17 cellular contexts compared by ENCODE assay signal in genomic region chr7:95126053-95126709, GRCh38.
"Had no signal": no experiment of that assay in that cellular context is flagged by ENCODE, and none has a peak within 500 bp of the region (broad histone marks: within the 10 kb centered on the region; RNA-seq: fewer than 3 reads in every experiment).

No MANE protein-coding gene starts in this region.

- DNase-seq: activated B cell treated with CpG ODN at 0.5 μM for 24 hours; activated CD4-positive, alpha-beta T cell treated with anti-CD3 and anti-CD28 coated beads, Interleukin-2, amount 10 ng/mL, durations not matched to agents 24 days and 14 days; activated CD8-positive, alpha-beta memory T cell treated with anti-CD3 and anti-CD28 coated beads for 24 hours; activated naive CD4-positive, alpha-beta T cell treated with anti-CD3 and anti-CD28 coated beads for 36 hours; colonic mucosa; effector memory CD4-positive, alpha-beta T cell; immature natural killer cell; left colon; natural killer cell; nucleus accumbens; sigmoid colon; stimulated activated CD4-positive, alpha-beta T cell treated with anti-CD3 and anti-CD28 coated beads, Interleukin-2, amount 100 ng/mL, for 24 hours; stimulated activated naive B cell treated with anti-CD40 and anti-IgM and Interleukin-4, amounts not matched to agents 10 μg/mL and 1 μg/mL and 100 μg/mL, for 72 hours; substantia nigra; transverse colon had no signal

- FAIRE-seq: astrocyte had no signal

- ATAC-seq: activated T-helper 17 cell treated with anti-CD3 and anti-CD28 coated beads, Interleukin-2, amount 50 U/mL, for 72 hours; left colon; natural killer cell; stimulated activated naive B cell treated with anti-CD40 and anti-IgM and Interleukin-4, amounts not matched to agents 10 μg/mL and 1 μg/mL and 100 μg/mL, for 72 hours had no signal

- H3K27me3 ChIP-seq: colonic mucosa, sigmoid colon, transverse colon had no signal

- H3K4me3 ChIP-seq: colonic mucosa, sigmoid colon, transverse colon had no signal

- H3K36me3 ChIP-seq: colonic mucosa, transverse colon had no signal

- H3K9me3 ChIP-seq: colonic mucosa, sigmoid colon, transverse colon had no signal

- H3K4me1 ChIP-seq: colonic mucosa, transverse colon had no signal

- H3K27ac ChIP-seq: colonic mucosa, sigmoid colon, transverse colon had no signal
